ENCODE assay signal across 7 cellular contexts in the genomic region with DNA sequence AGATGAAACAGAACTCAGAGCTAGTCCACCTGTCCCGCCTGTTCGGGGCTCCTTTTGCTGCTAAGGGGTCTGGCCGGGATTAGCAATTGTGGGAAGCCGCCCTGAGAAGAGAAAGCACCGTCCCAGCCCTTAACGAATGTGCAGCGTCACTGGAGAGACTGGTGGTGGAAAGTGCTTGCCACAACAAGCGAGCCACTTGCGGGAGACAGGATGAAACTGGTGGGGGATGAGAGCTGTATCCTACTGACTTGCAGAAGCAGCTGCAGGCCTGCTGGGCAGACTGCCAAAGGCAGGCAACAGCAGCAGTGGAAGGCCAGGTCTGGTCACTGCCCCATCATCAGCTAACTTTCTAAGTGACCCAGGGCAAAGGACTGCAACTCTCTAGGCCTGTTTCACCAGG.
A peak's percentile ranks its signal among the peaks of the same experiment; 100 is the strongest.
DNase-seq lines count a peak whose midpoint lies in the region; ATAC-seq and TF ChIP-seq lines count a peak whose summit lies in the region.

No MANE protein-coding gene starts in this region.

- no peaks in the 10 kb centered on the region for H3K27me3 Mint-ChIP-seq in activated naive CD4-positive, alpha-beta T cell treated with anti-CD3 and anti-CD28 coated beads for 36 hours (ENCODE audit: low read depth)

- H3K27me3 ChIP-seq in HL-60 (ENCODE audit: insufficient read depth, poor library complexity, severe bottlenecking): no peaks in the 10 kb centered on the region

- H3K27ac ChIP-seq in HL-60 (replicated peaks): peak overlapping the region; percentile 91

- CTCF ChIA-PET in activated naive CD4-positive, alpha-beta T cell treated with anti-CD3 and anti-CD28 coated beads for 36 hours (lab: Charles Lee): interaction anchor here (1.2 to 4.1 kb wide), 11 partner anchors 11 to 99 kb away, joined by 3 to 30 read pairs (median 7); no protein-coding TSS in a partner anchor

- no peaks in the 10 kb centered on the region for H3K36me3 Mint-ChIP-seq in activated naive CD4-positive, alpha-beta T cell treated with anti-CD3 and anti-CD28 coated beads for 36 hours (ENCODE audit: low read depth)

- no peak for TF ChIP-seq POLR2A in lower leg skin (IDR thresholded peaks at IDR 0.05)

- TF ChIP-seq CTCF in HL-60 (IDR thresholded peaks at IDR 0.05; ENCODE audit: insufficient read depth, low read length): no peak
- no peak for TF ChIP-seq CTCF in lower leg skin (IDR thresholded peaks at IDR 0.05)

- ATAC-seq in HG02981 (IDR thresholded peaks at IDR 0.05; ENCODE audit: unreplicated experiment): no peak

- no peaks in the 10 kb centered on the region for H3K9me3 Mint-ChIP-seq in activated naive CD4-positive, alpha-beta T cell treated with anti-CD3 and anti-CD28 coated beads for 36 hours

- no peak overlapping the region for H3K4me3 Mint-ChIP-seq in activated naive CD4-positive, alpha-beta T cell treated with anti-CD3 and anti-CD28 coated beads for 36 hours

- intact Hi-C loops in activated naive CD4-positive, alpha-beta T cell treated with anti-CD3 and anti-CD28 coated beads for 36 hours (cut with micrococcal nuclease): loop anchor here (1.0 to 5.0 kb wide), 5 partner anchors 40 to 154 kb away; partner anchors contain the start of gene ABRAXAS2
- intact Hi-C loops in posterior cingulate gyrus (cut with DNase I) (loop anchor here (5.0 kb wide), 1 partner anchor 94 kb away; the partner anchor contains the start of gene FAM53B), lower leg skin (cut with DNase I; ENCODE audit: low total_unique reads) (no loop called here)

- peak overlapping the region; percentile 72 for H3K27ac Mint-ChIP-seq in activated naive CD4-positive, alpha-beta T cell treated with anti-CD3 and anti-CD28 coated beads for 36 hours

- peaks cover 68% of the 10 kb centered on the region for H3K4me1 Mint-ChIP-seq in activated naive CD4-positive, alpha-beta T cell treated with anti-CD3 and anti-CD28 coated beads for 36 hours (ENCODE audit: low read depth)

- WGBS in lower leg skin, 2 donors: 31 to 43% methylated on average over 9 of the region's 9 CpGs

- no peak overlapping the region for H3K4me3 ChIP-seq in HL-60 (replicated peaks; ENCODE audit: insufficient read depth, low read length)
- no peak overlapping the region for H3K4me3 ChIP-seq in lower leg skin (ENCODE audit: low read depth, poor library complexity, severe bottlenecking)

- DNase-seq in HL-60 (ENCODE audit: low read depth in 1 of 2, low spot score in 1 of 2) (peak; percentile 86 to 94), OCI-M1 (lab: John Stamatoyannopoulos, UW) (peak; percentile 89), foreskin melanocyte (peak; percentile 43), posterior cingulate gyrus (peak; percentile 63 to 97 (median 74)), lower leg skin (ENCODE audit: low spot score in 2 of 2) (no peak)
- peak; percentile 80 for DNase-seq in activated naive CD4-positive, alpha-beta T cell treated with anti-CD3 and anti-CD28 coated beads for 36 hours

Comparison
In these comparisons a context has a peak if more than half of its experiments do, and no peak if none do; other contexts are left out.
1. DNase-seq: peak in HL-60 (2 of 2), OCI-M1 (single experiment), activated naive CD4-positive, alpha-beta T cell treated with anti-CD3 and anti-CD28 coated beads for 36 hours (single experiment), foreskin melanocyte (single experiment) and posterior cingulate gyrus (10 of 10); none in lower leg skin (0 of 2).